In genomic region chr1:55428944-55429931, GRCh38 we compare ENCODE assay signal across 1 cellular context.
A peak's percentile ranks its signal among the peaks of the same experiment; 100 is the strongest.
TF ChIP-seq lines count a peak whose summit lies in the region.

No MANE protein-coding gene starts in this region.

TF ChIP-seq in HepG2, 621 proteins besides CTCF, POLR2A, EP300 and RAD21 (continued from another document and continues in another):
- TF ChIP-seq BATF2 (CRISPR knock-in tag; IDR thresholded peaks at IDR 0.05) (no peak), DPF2 (CRISPR knock-in tag; IDR thresholded peaks at IDR 0.05; ENCODE audit: borderline replicate concordance, low read depth) (peak; percentile 93), ZNF749 (CRISPR knock-in tag; IDR thresholded peaks at IDR 0.05; ENCODE audit: borderline replicate concordance) (peak; percentile 25; the same call in 1 of the 2 replicates), MXD4 (CRISPR knock-in tag; IDR thresholded peaks at IDR 0.05) (no peak), FOXA3 (CRISPR knock-in tag; IDR thresholded peaks at IDR 0.05) (peak; percentile 94), ZBTB3 (CRISPR knock-in tag; IDR thresholded peaks at IDR 0.05; ENCODE audit: borderline replicate concordance, low read depth) (no peak; the same call in 1 of the 2 replicates), SMARCE1 (IDR thresholded peaks at IDR 0.05; ENCODE audit: borderline replicate concordance) (no peak), MAF1 (CRISPR knock-in tag; IDR thresholded peaks at IDR 0.05; ENCODE audit: borderline replicate concordance) (no peak), DMAP1 (CRISPR knock-in tag; IDR thresholded peaks at IDR 0.05) (peak; percentile 68; the same call in 1 of the 2 replicates), KLF11 (CRISPR knock-in tag; IDR thresholded peaks at IDR 0.05) (no peak; the same call in 1 of the 2 replicates), SAFB2 (CRISPR knock-in tag; IDR thresholded peaks at IDR 0.05; ENCODE audit: borderline replicate concordance, low read depth) (no peak), ZNF350 (CRISPR knock-in tag; IDR thresholded peaks at IDR 0.05; ENCODE audit: borderline replicate concordance, low read depth) (peak; percentile 97), JUN (CRISPR knock-in tag; IDR thresholded peaks at IDR 0.05) (peak; percentile 100), ZNF333 (CRISPR knock-in tag; IDR thresholded peaks at IDR 0.05; ENCODE audit: borderline replicate concordance) (no peak), KDM5B (CRISPR knock-in tag; IDR thresholded peaks at IDR 0.05; ENCODE audit: borderline replicate concordance) (no peak), ZNF329 (CRISPR knock-in tag; IDR thresholded peaks at IDR 0.05; ENCODE audit: low read depth) (no peak), ZNF354B (CRISPR knock-in tag; IDR thresholded peaks at IDR 0.05) (no peak), HDAC2 (CRISPR knock-in tag; IDR thresholded peaks at IDR 0.05) (peak; percentile 97), ZNF556 (CRISPR knock-in tag; IDR thresholded peaks at IDR 0.05; ENCODE audit: borderline replicate concordance) (no peak; the same call in 1 of the 2 replicates), DMTF1 (CRISPR knock-in tag; IDR thresholded peaks at IDR 0.05) (no peak), KAT2B (IDR thresholded peaks at IDR 0.05; ENCODE audit: borderline replicate concordance, low read depth, low read length) (no peak), KLF12 (CRISPR knock-in tag; IDR thresholded peaks at IDR 0.05; ENCODE audit: borderline replicate concordance) (no peak), JUND (CRISPR knock-in tag; IDR thresholded peaks at IDR 0.05) (peak; percentile 99), KLF13 (CRISPR knock-in tag; IDR thresholded peaks at IDR 0.05) (no peak), ZGPAT (CRISPR knock-in tag; IDR thresholded peaks at IDR 0.05) (peak; percentile 99), ATRX (CRISPR knock-in tag; IDR thresholded peaks at IDR 0.05; ENCODE audit: borderline replicate concordance) (no peak), TMF1 (CRISPR knock-in tag; IDR thresholded peaks at IDR 0.05; ENCODE audit: low read depth) (no peak), CSRNP2 (CRISPR knock-in tag; conservative IDR thresholded peaks at IDR 0.05; ENCODE audit: low read depth) (no peak), ZFY (CRISPR knock-in tag; IDR thresholded peaks at IDR 0.05) (no peak), ZNF335 (CRISPR knock-in tag; IDR thresholded peaks at IDR 0.05) (0 out of 2 replicates have a peak, but pooled peaks have one; percentile 48), FIP1L1 (IDR thresholded peaks at IDR 0.05; ENCODE audit: borderline replicate concordance, insufficient read depth, low read depth, low read length) (no peak), GTF2F1 (IDR thresholded peaks at IDR 0.05; ENCODE audit: low read length) (no peak), ZNF557 (CRISPR knock-in tag; IDR thresholded peaks at IDR 0.05) (no peak), AKAP8 (CRISPR knock-in tag; IDR thresholded peaks at IDR 0.05) (no peak; the same call in 1 of the 2 replicates), FLYWCH1 (CRISPR knock-in tag; IDR thresholded peaks at IDR 0.05) (no peak), ZNF501 (CRISPR knock-in tag; IDR thresholded peaks at IDR 0.05) (peak; percentile 77), ZNF280B (CRISPR knock-in tag; IDR thresholded peaks at IDR 0.05; ENCODE audit: borderline replicate concordance) (no peak), ZBTB38 (CRISPR knock-in tag; IDR thresholded peaks at IDR 0.05) (no peak), EHMT2 (IDR thresholded peaks at IDR 0.05; ENCODE audit: borderline replicate concordance, low read depth, low read length) (peak; percentile 79; the same call in 1 of the 2 replicates), HIVEP1 (CRISPR knock-in tag; IDR thresholded peaks at IDR 0.05) (0 out of 2 replicates have a peak, but pooled peaks have one; percentile 49), CBX1 (IDR thresholded peaks at IDR 0.05; ENCODE audit: low read depth) (peak; percentile 11), ZNF253 (CRISPR knock-in tag; IDR thresholded peaks at IDR 0.05; ENCODE audit: borderline replicate concordance) (no peak), GABPA (IDR thresholded peaks at IDR 0.05; ENCODE audit: low read depth, low read length) (no peak), GABPA (CRISPR knock-in tag; IDR thresholded peaks at IDR 0.05; ENCODE audit: low read depth) (peak; percentile 44), ZNF543 (CRISPR knock-in tag; IDR thresholded peaks at IDR 0.05) (0 out of 2 replicates have a peak, but pooled peaks have one; percentile 30), ZNF614 (CRISPR knock-in tag; IDR thresholded peaks at IDR 0.05; ENCODE audit: borderline replicate concordance) (peak; percentile 84; the same call in 1 of the 2 replicates), SNAPC4 (CRISPR knock-in tag; IDR thresholded peaks at IDR 0.05) (peak; percentile 58; the same call in 1 of the 2 replicates), ZNF569 (CRISPR knock-in tag; IDR thresholded peaks at IDR 0.05; ENCODE audit: borderline replicate concordance) (no peak), TGIF2 (CRISPR knock-in tag; IDR thresholded peaks at IDR 0.05) (peak; percentile 87; the same call in 1 of the 2 replicates), TFAP4 (IDR thresholded peaks at IDR 0.05; ENCODE audit: borderline replicate concordance, low read depth) (0 out of 2 replicates have a peak, but pooled peaks have one; percentile 16), PBX2 (CRISPR knock-in tag; IDR thresholded peaks at IDR 0.05) (peak; percentile 47; the same call in 1 of the 2 replicates), NFIB (CRISPR knock-in tag; IDR thresholded peaks at IDR 0.05; ENCODE audit: borderline replicate concordance) (no peak), ZNF850 (CRISPR knock-in tag; conservative IDR thresholded peaks at IDR 0.05) (no peak)
